ENCODE assay signal across 1 cellular context in the genomic region with DNA sequence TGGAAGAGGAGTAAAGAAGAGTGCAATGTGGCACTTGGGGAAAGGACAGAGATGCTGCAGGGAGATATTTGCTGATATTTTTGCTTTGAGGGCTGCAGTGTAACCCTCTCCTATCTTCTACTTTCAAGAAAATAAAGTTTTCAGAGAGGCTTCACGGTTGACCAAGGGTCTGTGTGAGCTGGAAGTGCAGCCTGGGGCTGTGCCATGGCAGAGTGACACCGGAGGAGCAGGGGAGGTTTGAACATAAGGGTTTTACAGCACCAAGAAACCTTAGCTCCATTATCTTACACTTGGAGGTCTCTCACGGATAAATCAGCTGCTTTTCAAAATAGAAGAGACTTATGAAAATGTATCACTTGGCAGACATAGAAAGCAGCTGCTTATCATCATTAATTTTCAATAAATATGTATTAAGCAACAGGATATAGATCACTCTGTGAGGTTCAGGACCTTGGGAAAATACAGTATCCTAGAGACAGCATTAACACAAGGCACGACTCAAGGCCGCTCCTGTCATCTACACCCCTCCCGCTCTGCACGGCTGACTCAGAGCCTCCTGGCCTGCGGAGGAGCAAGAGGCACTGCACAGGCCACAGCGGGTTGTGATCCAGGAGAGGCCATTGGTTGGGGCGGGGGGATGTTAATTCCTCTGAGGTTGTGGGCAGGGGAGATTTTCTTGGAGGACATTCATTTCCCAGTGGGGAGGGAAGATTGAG.
TF ChIP-seq lines count a peak whose summit lies in the region.

No MANE protein-coding gene starts in this region.

TF ChIP-seq in SK-N-SH treated with all-trans-retinoic acid at 6 μM for 48 hours, 23 proteins besides CTCF, POLR2A, EP300 and RAD21 (continued from another document):
- no peak for TF ChIP-seq CREB5 (CRISPR knock-in tag; IDR thresholded peaks at IDR 0.05; ENCODE audit: low read depth)
- TF ChIP-seq ZNF70 (CRISPR knock-in tag; IDR thresholded peaks at IDR 0.05) = no peak
- TF ChIP-seq POU6F1 (CRISPR knock-in tag; IDR thresholded peaks at IDR 0.05; ENCODE audit: borderline replicate concordance, low read depth) = no peak
- no peak for TF ChIP-seq OSR1 (CRISPR knock-in tag; IDR thresholded peaks at IDR 0.05)
- no peak for TF ChIP-seq PPARA (CRISPR knock-in tag; IDR thresholded peaks at IDR 0.05; ENCODE audit: borderline replicate concordance)
- TF ChIP-seq GLIS3 (CRISPR knock-in tag; IDR thresholded peaks at IDR 0.05) = no peak
- TF ChIP-seq SNAI2 (CRISPR knock-in tag; IDR thresholded peaks at IDR 0.05) = no peak
- TF ChIP-seq, protein P1, sequence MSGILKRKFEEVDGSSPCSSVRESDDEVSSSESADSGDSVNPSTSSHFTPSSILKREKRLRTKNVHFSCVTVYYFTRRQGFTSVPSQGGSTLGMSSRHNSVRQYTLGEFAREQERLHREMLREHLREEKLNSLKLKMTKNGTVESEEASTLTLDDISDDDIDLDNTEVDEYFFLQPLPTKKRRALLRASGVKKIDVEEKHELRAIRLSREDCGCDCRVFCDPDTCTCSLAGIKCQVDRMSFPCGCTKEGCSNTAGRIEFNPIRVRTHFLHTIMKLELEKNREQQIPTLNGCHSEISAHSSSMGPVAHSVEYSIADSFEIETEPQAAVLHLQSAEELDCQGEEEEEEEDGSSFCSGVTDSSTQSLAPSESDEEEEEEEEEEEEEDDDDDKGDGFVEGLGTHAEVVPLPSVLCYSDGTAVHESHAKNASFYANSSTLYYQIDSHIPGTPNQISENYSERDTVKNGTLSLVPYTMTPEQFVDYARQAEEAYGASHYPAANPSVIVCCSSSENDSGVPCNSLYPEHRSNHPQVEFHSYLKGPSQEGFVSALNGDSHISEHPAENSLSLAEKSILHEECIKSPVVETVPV (CRISPR knock-in tag; IDR thresholded peaks at IDR 0.05) = no peak
- no peak for TF ChIP-seq ZFP30 (CRISPR knock-in tag; IDR thresholded peaks at IDR 0.05)
- no peak for TF ChIP-seq TCF4 (CRISPR knock-in tag; IDR thresholded peaks at IDR 0.05; ENCODE audit: borderline replicate concordance)
- TF ChIP-seq ISL1 (CRISPR knock-in tag; IDR thresholded peaks at IDR 0.05) = no peak
- TF ChIP-seq, protein P2, sequence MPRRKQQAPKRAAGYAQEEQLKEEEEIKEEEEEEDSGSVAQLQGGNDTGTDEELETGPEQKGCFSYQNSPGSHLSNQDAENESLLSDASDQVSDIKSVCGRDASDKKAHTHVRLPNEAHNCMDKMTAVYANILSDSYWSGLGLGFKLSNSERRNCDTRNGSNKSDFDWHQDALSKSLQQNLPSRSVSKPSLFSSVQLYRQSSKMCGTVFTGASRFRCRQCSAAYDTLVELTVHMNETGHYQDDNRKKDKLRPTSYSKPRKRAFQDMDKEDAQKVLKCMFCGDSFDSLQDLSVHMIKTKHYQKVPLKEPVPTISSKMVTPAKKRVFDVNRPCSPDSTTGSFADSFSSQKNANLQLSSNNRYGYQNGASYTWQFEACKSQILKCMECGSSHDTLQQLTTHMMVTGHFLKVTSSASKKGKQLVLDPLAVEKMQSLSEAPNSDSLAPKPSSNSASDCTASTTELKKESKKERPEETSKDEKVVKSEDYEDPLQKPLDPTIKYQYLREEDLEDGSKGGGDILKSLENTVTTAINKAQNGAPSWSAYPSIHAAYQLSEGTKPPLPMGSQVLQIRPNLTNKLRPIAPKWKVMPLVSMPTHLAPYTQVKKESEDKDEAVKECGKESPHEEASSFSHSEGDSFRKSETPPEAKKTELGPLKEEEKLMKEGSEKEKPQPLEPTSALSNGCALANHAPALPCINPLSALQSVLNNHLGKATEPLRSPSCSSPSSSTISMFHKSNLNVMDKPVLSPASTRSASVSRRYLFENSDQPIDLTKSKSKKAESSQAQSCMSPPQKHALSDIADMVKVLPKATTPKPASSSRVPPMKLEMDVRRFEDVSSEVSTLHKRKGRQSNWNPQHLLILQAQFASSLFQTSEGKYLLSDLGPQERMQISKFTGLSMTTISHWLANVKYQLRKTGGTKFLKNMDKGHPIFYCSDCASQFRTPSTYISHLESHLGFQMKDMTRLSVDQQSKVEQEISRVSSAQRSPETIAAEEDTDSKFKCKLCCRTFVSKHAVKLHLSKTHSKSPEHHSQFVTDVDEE (CRISPR knock-in tag; IDR thresholded peaks at IDR 0.05) = no peak
